19 cellular contexts compared by ENCODE assay signal in the genomic region with DNA sequence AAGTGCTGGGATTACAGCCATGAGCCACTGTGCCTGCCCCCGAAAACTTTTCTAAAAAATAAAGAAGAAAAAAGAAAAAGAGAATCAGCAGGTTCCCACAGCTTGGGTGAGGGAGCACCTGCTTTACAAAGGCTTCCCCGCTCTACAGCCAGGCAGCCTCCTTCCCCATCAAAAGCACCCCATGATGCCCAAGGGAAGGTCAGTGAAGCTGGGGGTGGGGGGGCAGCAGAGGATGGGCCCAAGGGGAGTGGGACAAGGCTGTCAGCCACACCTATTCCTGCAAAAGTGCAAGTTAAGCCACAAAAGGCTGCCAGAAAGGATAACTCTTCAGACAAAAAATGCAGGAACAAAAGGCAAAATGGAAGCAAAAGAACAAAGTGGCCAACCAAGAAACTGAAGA.
DNase-seq lines count a peak whose midpoint lies in the region; ATAC-seq and TF ChIP-seq lines count a peak whose summit lies in the region.
"Had no signal": no experiment of that assay in that cellular context is flagged by ENCODE, and none has a peak within 500 bp of the region (broad histone marks: within the 10 kb centered on the region; RNA-seq: fewer than 3 reads in every experiment).

No MANE protein-coding gene starts in this region.

- H3F3A ChIP-seq in GM23338 (replicated peaks; ENCODE audit: low read depth) (no peaks in the 10 kb centered on the region), PC-3 (ENCODE audit: low read length, unreplicated experiment) (no peaks in the 10 kb centered on the region)

- H3K27ac Mint-ChIP-seq in activated CD8-positive, alpha-beta memory T cell treated with anti-CD3 and anti-CD28 coated beads, Interleukin-2, amount 10 ng/mL, durations not matched to agents 7 days and 5 days = no peak overlapping the region
- no peak overlapping the region for H3K27ac Mint-ChIP-seq in GM23338
- H3K27ac Mint-ChIP-seq: B cell; CD4-positive, alpha-beta T cell; CD8-positive, alpha-beta T cell had no signal

- no peak for TF ChIP-seq POLR2A in esophagus muscularis mucosa (IDR thresholded peaks at IDR 0.05; ENCODE audit: low read depth)
- no peak for TF ChIP-seq POLR2A in thyroid gland (IDR thresholded peaks at IDR 0.05)

- 90% methylated on average over 2 of the region's 2 CpGs for WGBS in esophagus muscularis mucosa
- 93 to 100% methylated on average over 2 of the region's 2 CpGs for WGBS in thyroid gland, 2 donors

- H3K36me3 ChIP-seq in GM23338 (ENCODE audit: insufficient read depth) (0 out of 2 replicates have a peak, but pooled peaks cover 4% of the 10 kb centered on the region), esophagus muscularis mucosa (no peaks in the 10 kb centered on the region), thyroid gland (no peaks in the 10 kb centered on the region), PC-3 (ENCODE audit: low read depth, low read length) (no peaks in the 10 kb centered on the region)
- H3K36me3 ChIP-seq: BLaER1 treated with 17β-estradiol and CSF1 and Interleukin-3, amounts not matched to agents 10 nM and 100 nM had no signal

- POLR2A ChIA-PET in PC-3 (lab: Charles Lee; ENCODE audit: unreplicated experiment) = no interaction called here

- H3K4me3 ChIP-seq in GM23338 (no peak overlapping the region), esophagus muscularis mucosa (no peak overlapping the region), thyroid gland (replicated peaks in 1 of 3) (no peak overlapping the region), PC-3 (ENCODE audit: low read length) (no peak overlapping the region)
- H3K4me3 ChIP-seq: A549; BLaER1 treated with 17β-estradiol and CSF1 and Interleukin-3, amounts not matched to agents 10 nM and 100 nM had no signal

- H3K27me3 Mint-ChIP-seq in activated CD8-positive, alpha-beta memory T cell treated with anti-CD3 and anti-CD28 coated beads, Interleukin-2, amount 10 ng/mL, durations not matched to agents 7 days and 5 days = peaks cover 6% of the 10 kb centered on the region
- peaks cover 8% of the 10 kb centered on the region for H3K27me3 Mint-ChIP-seq in GM23338 (ENCODE audit: insufficient read depth, low read depth, poor library complexity)

- no peaks in the 10 kb centered on the region for H3K9me3 ChIP-seq in esophagus muscularis mucosa
- no peaks in the 10 kb centered on the region for H3K9me3 ChIP-seq in thyroid gland
- H3K9me3 ChIP-seq in PC-3 (ENCODE audit: low read length) = no peaks in the 10 kb centered on the region

- H3K4me1 Mint-ChIP-seq in activated CD8-positive, alpha-beta memory T cell treated with anti-CD3 and anti-CD28 coated beads, Interleukin-2, amount 10 ng/mL, durations not matched to agents 7 days and 5 days = no peaks in the 10 kb centered on the region
- H3K4me1 Mint-ChIP-seq in GM23338 = peaks cover 21% of the 10 kb centered on the region
- H3K4me1 Mint-ChIP-seq: B cell had no signal

- H3K4me3 Mint-ChIP-seq in activated CD8-positive, alpha-beta memory T cell treated with anti-CD3 and anti-CD28 coated beads, Interleukin-2, amount 10 ng/mL, durations not matched to agents 7 days and 5 days = no peak overlapping the region
- H3K4me3 Mint-ChIP-seq in GM23338 = no peak overlapping the region
- H3K4me3 Mint-ChIP-seq: B cell; CD4-positive, alpha-beta T cell; CD8-positive, alpha-beta T cell had no signal

- H2AFZ ChIP-seq in GM23338 (0 out of 2 replicates have a peak overlapping the region, but pooled peaks have one; percentile 66), PC-3 (ENCODE audit: low read length) (no peak overlapping the region)

- peak; percentile 24 for DNase-seq in activated CD8-positive, alpha-beta memory T cell treated with anti-CD3 and anti-CD28 coated beads for 24 hours
- no peak for DNase-seq in activated CD8-positive, alpha-beta memory T cell treated with anti-CD3 and anti-CD28 coated beads, Interleukin-2, amount 10 ng/mL, durations not matched to agents 7 days and 5 days
- DNase-seq in GM23338 (ENCODE audit: low spot score) (no peak), esophagus muscularis mucosa (ENCODE audit: extremely low spot score) (peak; percentile 62), thyroid gland (no peak), GOT3 (lab: John Stamatoyannopoulos, UW) (no peak), PC-3 (no peak)
- DNase-seq: AML-193; Caco-2; Calu3; CD4-positive, alpha-beta T cell; CD8-positive, alpha-beta T cell; DMS79 treated with DMSO at 0.1 percent for 48 hours; GF-D8 had no signal

- no peaks in the 10 kb centered on the region for H3K36me3 Mint-ChIP-seq in activated CD8-positive, alpha-beta memory T cell treated with anti-CD3 and anti-CD28 coated beads, Interleukin-2, amount 10 ng/mL, durations not matched to agents 7 days and 5 days
- H3K36me3 Mint-ChIP-seq in GM23338 (ENCODE audit: low read depth) = peaks cover 15% of the 10 kb centered on the region; the same call in 2 of the 3 replicates
- H3K36me3 Mint-ChIP-seq: CD8-positive, alpha-beta T cell had no signal

- TF ChIP-seq CTCF in GM23338 (conservative IDR thresholded peaks at IDR 0.05; ENCODE audit: low read depth in 2 of 2) (no peak), esophagus muscularis mucosa (IDR thresholded peaks at IDR 0.05) (no peak), thyroid gland (IDR thresholded peaks at IDR 0.05) (no peak), PC-3 (conservative IDR thresholded peaks at IDR 0.05; ENCODE audit: low read depth, low read length) (no peak)

- H3K4me2 ChIP-seq in GM23338 (no peak overlapping the region), PC-3 (ENCODE audit: low read length) (no peak overlapping the region)
- H3K4me2 ChIP-seq: A549; BLaER1 treated with 17β-estradiol and CSF1 and Interleukin-3, amounts not matched to agents 10 nM and 100 nM had no signal

- H3K9me3 Mint-ChIP-seq in activated CD8-positive, alpha-beta memory T cell treated with anti-CD3 and anti-CD28 coated beads, Interleukin-2, amount 10 ng/mL, durations not matched to agents 7 days and 5 days (ENCODE audit: low read depth) = no peaks in the 10 kb centered on the region
- H3K9me3 Mint-ChIP-seq in GM23338 = peaks cover 24% of the 10 kb centered on the region
- H3K9me3 Mint-ChIP-seq: CD4-positive, alpha-beta T cell had no signal

- H3K9me2 ChIP-seq in GM23338 (ENCODE audit: insufficient read depth) (0 out of 2 replicates have a peak, but pooled peaks cover 3% of the 10 kb centered on the region), PC-3 (replicated peaks; ENCODE audit: low read length) (no peaks in the 10 kb centered on the region)

- H3K79me2 ChIP-seq in GM23338 (replicated peaks; ENCODE audit: insufficient read depth) (no peaks in the 10 kb centered on the region), PC-3 (ENCODE audit: low read length) (no peaks in the 10 kb centered on the region)

- H4K20me1 ChIP-seq in GM23338 (replicated peaks; ENCODE audit: insufficient read depth) = no peaks in the 10 kb centered on the region
- no peaks in the 10 kb centered on the region for H4K20me1 ChIP-seq in PC-3 (ENCODE audit: low read length)
- H4K20me1 ChIP-seq: BLaER1 treated with 17β-estradiol and CSF1 and Interleukin-3, amounts not matched to agents 10 nM and 100 nM had no signal

- ATAC-seq in activated CD8-positive, alpha-beta memory T cell treated with anti-CD3 and anti-CD28 coated beads, Interleukin-2, amount 10 ng/mL, durations not matched to agents 7 days and 5 days = no peak
- ATAC-seq in GM23338 (peak; percentile 52), PC-3 (no peak)
- ATAC-seq: A549; CD8-positive, alpha-beta T cell had no signal

- no peak overlapping the region for H3K9ac ChIP-seq in PC-3 (ENCODE audit: low read length)
- H3K9ac ChIP-seq: BLaER1 treated with 17β-estradiol and CSF1 and Interleukin-3, amounts not matched to agents 10 nM and 100 nM had no signal

- H3K4me1 ChIP-seq in GM23338 (ENCODE audit: insufficient read depth) (peaks cover 10% of the 10 kb centered on the region; the same call in 1 of the 2 replicates), esophagus muscularis mucosa (peaks cover 5 to 21% (median 15%) of the 10 kb centered on the region in 4 donors), thyroid gland (peaks cover 24 to 40% of the 10 kb centered on the region in 2 donors), PC-3 (ENCODE audit: insufficient read depth, low read length) (no peaks in the 10 kb centered on the region)
- H3K4me1 ChIP-seq: Caco-2 had no signal

- H3K27ac ChIP-seq in GM23338 (ENCODE audit: low read depth) = no peak overlapping the region
- H3K27ac ChIP-seq in esophagus muscularis mucosa (replicated peaks in 1 of 4) = no peak overlapping the region
- H3K27ac ChIP-seq in thyroid gland = peak overlapping the region in 2 of 3 donors; percentile 2 to 96
- no peak overlapping the region for H3K27ac ChIP-seq in PC-3 (ENCODE audit: low read length)
- H3K27ac ChIP-seq: 22Rv1; A549; BLaER1 treated with 17β-estradiol and CSF1 and Interleukin-3, amounts not matched to agents 10 nM and 100 nM; C4-2B had no signal

- BruUV-seq in PC-3 (replicated peaks; lab: Mats Ljungman, UMichigan) = no TSS peak

- H3K27me3 ChIP-seq in GM23338 (ENCODE audit: insufficient read depth) = no peaks in the 10 kb centered on the region
- no peaks in the 10 kb centered on the region for H3K27me3 ChIP-seq in esophagus muscularis mucosa
- no peaks in the 10 kb centered on the region for H3K27me3 ChIP-seq in thyroid gland
- no peaks in the 10 kb centered on the region for H3K27me3 ChIP-seq in PC-3 (ENCODE audit: low read length)
- H3K27me3 ChIP-seq: BLaER1 treated with 17β-estradiol and CSF1 and Interleukin-3, amounts not matched to agents 10 nM and 100 nM had no signal

- CTCF ChIA-PET in activated CD8-positive, alpha-beta memory T cell treated with anti-CD3 and anti-CD28 coated beads, Interleukin-2, amount 10 ng/mL, durations not matched to agents 7 days and 5 days (lab: Charles Lee) = no interaction called here
- CTCF ChIA-PET in PC-3 (lab: Charles Lee) = no interaction called here

- intact Hi-C loops in esophagus muscularis mucosa (cut with DNase I) = no loop called here
- intact Hi-C loops in thyroid gland (cut with DNase I) = no loop called here
- intact Hi-C loops in PC-3 (cut with micrococcal nuclease) = no loop called here

- TF ChIP-seq EP300 in esophagus muscularis mucosa (IDR thresholded peaks at IDR 0.05) = no peak

TF ChIP-seq in GM23338, 12 proteins besides CTCF, POLR2A, EP300 and RAD21 (continues in another document):
- no peak for TF ChIP-seq ZNF114 (CRISPR knock-in tag; IDR thresholded peaks at IDR 0.05)
- TF ChIP-seq CREB1 (CRISPR knock-in tag; IDR thresholded peaks at IDR 0.05; ENCODE audit: low read depth) = no peak
- TF ChIP-seq, protein P1, sequence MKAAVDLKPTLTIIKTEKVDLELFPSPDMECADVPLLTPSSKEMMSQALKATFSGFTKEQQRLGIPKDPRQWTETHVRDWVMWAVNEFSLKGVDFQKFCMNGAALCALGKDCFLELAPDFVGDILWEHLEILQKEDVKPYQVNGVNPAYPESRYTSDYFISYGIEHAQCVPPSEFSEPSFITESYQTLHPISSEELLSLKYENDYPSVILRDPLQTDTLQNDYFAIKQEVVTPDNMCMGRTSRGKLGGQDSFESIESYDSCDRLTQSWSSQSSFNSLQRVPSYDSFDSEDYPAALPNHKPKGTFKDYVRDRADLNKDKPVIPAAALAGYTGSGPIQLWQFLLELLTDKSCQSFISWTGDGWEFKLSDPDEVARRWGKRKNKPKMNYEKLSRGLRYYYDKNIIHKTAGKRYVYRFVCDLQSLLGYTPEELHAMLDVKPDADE (IDR thresholded peaks at IDR 0.05) = no peak
- TF ChIP-seq POLR2AphosphoS5 (IDR thresholded peaks at IDR 0.05; ENCODE audit: low read depth) = no peak
- no peak for TF ChIP-seq JUNB (IDR thresholded peaks at IDR 0.05; ENCODE audit: unreplicated experiment)
- no peak for TF ChIP-seq STAT1 (IDR thresholded peaks at IDR 0.05; ENCODE audit: unreplicated experiment)

Comparison
In these comparisons a context has a peak if more than half of its experiments do, and no peak if none do; other contexts are left out.
1. DNase-seq: peak in activated CD8-positive, alpha-beta memory T cell treated with anti-CD3 and anti-CD28 coated beads for 24 hours (single experiment) and esophagus muscularis mucosa (single experiment); none in activated CD8-positive, alpha-beta memory T cell treated with anti-CD3 and anti-CD28 coated beads, Interleukin-2, amount 10 ng/mL, durations not matched to agents 7 days and 5 days (single experiment), GM23338 (single experiment), thyroid gland (0 of 2), GOT3 (single experiment) and PC-3 (single experiment).
2. H3K27ac ChIP-seq: peak in thyroid gland (2 of 3); none in GM23338 (single experiment), esophagus muscularis mucosa (0 of 4) and PC-3 (single experiment).